9 cellular contexts compared by ENCODE assay signal in the genomic region with DNA sequence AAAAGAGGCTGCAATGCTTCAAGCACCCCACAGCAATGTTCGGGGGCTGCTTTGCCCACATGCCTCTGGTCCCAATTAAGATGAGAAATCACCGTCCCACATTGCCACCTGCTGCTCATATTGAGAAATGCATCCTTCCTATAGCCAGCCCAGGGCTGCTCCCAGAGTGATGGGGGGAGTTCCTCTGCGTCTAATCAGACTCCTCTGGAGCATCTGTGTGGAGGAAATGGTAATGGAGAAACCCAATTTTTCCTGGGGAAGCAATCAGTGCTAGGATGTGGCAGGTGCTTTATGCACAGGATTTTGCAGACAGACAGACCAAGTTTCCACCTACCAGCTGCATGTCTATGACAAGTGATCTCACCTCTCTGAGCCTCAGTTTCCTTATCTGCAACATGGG. TPM values are rescaled to one million over a fixed set of nuclear protein-coding genes. Genes with fewer than 3 reads are reported as not detected.
A peak's percentile ranks its signal among the peaks of the same experiment; 100 is the strongest.
DNase-seq lines count a peak whose midpoint lies in the region; ATAC-seq and TF ChIP-seq lines count a peak whose summit lies in the region.
"Had no signal": no experiment of that assay in that cellular context is flagged by ENCODE, and none has a peak within 500 bp of the region (broad histone marks: within the 10 kb centered on the region; RNA-seq: fewer than 3 reads in every experiment).

No MANE protein-coding gene starts in this region.

- H3K27me3 ChIP-seq in DOHH2 (ENCODE audit: control insufficient read depth, low read length) = peaks cover 4% of the 10 kb centered on the region; the same call in 1 of the 2 replicates
- H3K27me3 ChIP-seq in tibial nerve = no peaks in the 10 kb centered on the region

- ATAC-seq in activated T-cell treated with anti-CD3 and anti-CD28 coated beads, Interleukin-2, amount 50 U/mL, for 4 hours = peak; percentile 68 to 71
- no peak for ATAC-seq in omental fat pad (ENCODE audit: low FRiP score)
- no peak for ATAC-seq in HG02763 (IDR thresholded peaks at IDR 0.05; ENCODE audit: unreplicated experiment)

- TF ChIP-seq POLR2A in tibial nerve (IDR thresholded peaks at IDR 0.05) = no peak

- 0 out of 2 replicates have a peak overlapping the region, but pooled peaks have one; percentile 1 for H3K4me2 ChIP-seq in DOHH2 (ENCODE audit: low read length)

- no peaks in the 10 kb centered on the region for H3K9me3 Mint-ChIP-seq in activated T-cell treated with anti-CD3 and anti-CD28 coated beads, Interleukin-2, amount 50 U/mL, for 4 hours
- H3K9me3 Mint-ChIP-seq: dendritic cell treated with granulocyte-macrophage colony-stimulating factor and Interleukin-4, amounts not matched to agents 40 ng/mL and 50 ng/mL, for 4 days had no signal

- no peaks in the 10 kb centered on the region for H3K36me3 Mint-ChIP-seq in activated T-cell treated with anti-CD3 and anti-CD28 coated beads, Interleukin-2, amount 50 U/mL, for 4 hours (ENCODE audit: insufficient read depth)

- TF ChIP-seq RAD21 in Ishikawa (IDR thresholded peaks at IDR 0.05; ENCODE audit: low read depth) = peak; percentile 76

- H3K36me3 ChIP-seq in DOHH2 (ENCODE audit: control insufficient read depth, low read length) (no peaks in the 10 kb centered on the region), tibial nerve (peaks cover 0 to 12% (median 0%) of the 10 kb centered on the region in 3 donors)

- H3K79me2 ChIP-seq in DOHH2 (ENCODE audit: control insufficient read depth, low read length) = no peaks in the 10 kb centered on the region

- no peaks in the 10 kb centered on the region for H3F3A ChIP-seq in DOHH2 (ENCODE audit: control insufficient read depth, insufficient read depth)

- H3K27me3 Mint-ChIP-seq in activated T-cell treated with anti-CD3 and anti-CD28 coated beads, Interleukin-2, amount 50 U/mL, for 4 hours (ENCODE audit: low read depth) = peaks cover 3% of the 10 kb centered on the region

- H3K4me1 Mint-ChIP-seq in activated T-cell treated with anti-CD3 and anti-CD28 coated beads, Interleukin-2, amount 50 U/mL, for 4 hours (ENCODE audit: low read depth) = peaks cover 19% of the 10 kb centered on the region

- no peaks in the 10 kb centered on the region for H3K9me2 ChIP-seq in DOHH2 (replicated peaks; ENCODE audit: control insufficient read depth, low read length)

- TF ChIP-seq EP300 in Ishikawa (IDR thresholded peaks at IDR 0.05; ENCODE audit: borderline replicate concordance) (no peak), tibial nerve (IDR thresholded peaks at IDR 0.05) (no peak)

- H3K9me3 ChIP-seq in DOHH2 (ENCODE audit: control insufficient read depth, insufficient read depth, low read length) (no peaks in the 10 kb centered on the region), tibial nerve (peaks cover 0 to 5% (median 0%) of the 10 kb centered on the region in 4 donors)

- H4K20me1 ChIP-seq in DOHH2 (ENCODE audit: control insufficient read depth, insufficient read depth, low read depth, low read length) = no peaks in the 10 kb centered on the region

- peak; percentile 89 for TF ChIP-seq CTCF in DOHH2 (IDR thresholded peaks at IDR 0.05; ENCODE audit: low read depth, low read length, poor library complexity, severe bottlenecking)
- peak in 1 of 3 donors; percentile 4 for TF ChIP-seq CTCF in omental fat pad (IDR thresholded peaks at IDR 0.05)
- TF ChIP-seq CTCF in tibial nerve (IDR thresholded peaks at IDR 0.05) = peak; percentile 71 to 88 (median 77)

- no peak overlapping the region for H3K4me3 Mint-ChIP-seq in activated T-cell treated with anti-CD3 and anti-CD28 coated beads, Interleukin-2, amount 50 U/mL, for 4 hours
- H3K4me3 Mint-ChIP-seq: dendritic cell treated with granulocyte-macrophage colony-stimulating factor and Interleukin-4, amounts not matched to agents 40 ng/mL and 50 ng/mL, for 4 days had no signal

- 0 to 3% methylated on average over 3 of the region's 3 CpGs for WGBS in tibial nerve, 2 donors

- H3K4me1 ChIP-seq in DOHH2 (ENCODE audit: control insufficient read depth, low read length) (peaks cover 8% of the 10 kb centered on the region), tibial nerve (no peaks in the 10 kb centered on the region)

- H3K27ac ChIP-seq in DOHH2 (ENCODE audit: low read depth, low read length) (no peak overlapping the region), tibial nerve (no peak overlapping the region)

- H3K4me3 ChIP-seq in DOHH2 (ENCODE audit: low read length) (no peak overlapping the region), tibial nerve (no peak overlapping the region)

- DNase-seq in OCI-M2 (lab: John Stamatoyannopoulos, UW; ENCODE audit: unreplicated experiment) (peak; percentile 58), fibroblast of peridontal ligament (ENCODE audit: extremely low read depth) (peak; percentile 66), omental fat pad (ENCODE audit: low spot score) (peak; percentile 59), tibial nerve (ENCODE audit: low spot score in 2 of 2) (peak in 1 of 2 donors; percentile 80)
- DNase-seq in activated T-cell treated with anti-CD3 and anti-CD28 coated beads, Interleukin-2, amount 50 U/mL, for 4 hours = peak; percentile 39

TF ChIP-seq in Ishikawa, 13 proteins besides CTCF, POLR2A, EP300 and RAD21:
- TF ChIP-seq, protein P1, sequence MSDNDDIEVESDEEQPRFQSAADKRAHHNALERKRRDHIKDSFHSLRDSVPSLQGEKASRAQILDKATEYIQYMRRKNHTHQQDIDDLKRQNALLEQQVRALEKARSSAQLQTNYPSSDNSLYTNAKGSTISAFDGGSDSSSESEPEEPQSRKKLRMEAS (IDR thresholded peaks at IDR 0.05) = no peak
- TF ChIP-seq EGR1 (IDR thresholded peaks at IDR 0.05) = no peak
- TF ChIP-seq, protein P2, sequence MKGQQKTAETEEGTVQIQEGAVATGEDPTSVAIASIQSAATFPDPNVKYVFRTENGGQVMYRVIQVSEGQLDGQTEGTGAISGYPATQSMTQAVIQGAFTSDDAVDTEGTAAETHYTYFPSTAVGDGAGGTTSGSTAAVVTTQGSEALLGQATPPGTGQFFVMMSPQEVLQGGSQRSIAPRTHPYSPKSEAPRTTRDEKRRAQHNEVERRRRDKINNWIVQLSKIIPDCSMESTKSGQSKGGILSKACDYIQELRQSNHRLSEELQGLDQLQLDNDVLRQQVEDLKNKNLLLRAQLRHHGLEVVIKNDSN (IDR thresholded peaks at IDR 0.05) = no peak
- no peak for TF ChIP-seq TCF12 (IDR thresholded peaks at IDR 0.05; ENCODE audit: low read depth)
- no peak for TF ChIP-seq ZBTB7A (IDR thresholded peaks at IDR 0.05; ENCODE audit: low read depth)
- no peak for TF ChIP-seq TEAD4 (IDR thresholded peaks at IDR 0.05)
- TF ChIP-seq FOXM1 (IDR thresholded peaks at IDR 0.05; ENCODE audit: borderline replicate concordance, low read depth) = no peak
- TF ChIP-seq CEBPB (IDR thresholded peaks at IDR 0.05) = no peak
- TF ChIP-seq NFIC (IDR thresholded peaks at IDR 0.05) = no peak
- TF ChIP-seq TAF1 (IDR thresholded peaks at IDR 0.05; ENCODE audit: low read depth) = no peak
- no peak for TF ChIP-seq YY1 (IDR thresholded peaks at IDR 0.05; ENCODE audit: low read depth)
- no peak for TF ChIP-seq CREB1 (IDR thresholded peaks at IDR 0.05; ENCODE audit: low read depth)
- TF ChIP-seq, protein P3, sequence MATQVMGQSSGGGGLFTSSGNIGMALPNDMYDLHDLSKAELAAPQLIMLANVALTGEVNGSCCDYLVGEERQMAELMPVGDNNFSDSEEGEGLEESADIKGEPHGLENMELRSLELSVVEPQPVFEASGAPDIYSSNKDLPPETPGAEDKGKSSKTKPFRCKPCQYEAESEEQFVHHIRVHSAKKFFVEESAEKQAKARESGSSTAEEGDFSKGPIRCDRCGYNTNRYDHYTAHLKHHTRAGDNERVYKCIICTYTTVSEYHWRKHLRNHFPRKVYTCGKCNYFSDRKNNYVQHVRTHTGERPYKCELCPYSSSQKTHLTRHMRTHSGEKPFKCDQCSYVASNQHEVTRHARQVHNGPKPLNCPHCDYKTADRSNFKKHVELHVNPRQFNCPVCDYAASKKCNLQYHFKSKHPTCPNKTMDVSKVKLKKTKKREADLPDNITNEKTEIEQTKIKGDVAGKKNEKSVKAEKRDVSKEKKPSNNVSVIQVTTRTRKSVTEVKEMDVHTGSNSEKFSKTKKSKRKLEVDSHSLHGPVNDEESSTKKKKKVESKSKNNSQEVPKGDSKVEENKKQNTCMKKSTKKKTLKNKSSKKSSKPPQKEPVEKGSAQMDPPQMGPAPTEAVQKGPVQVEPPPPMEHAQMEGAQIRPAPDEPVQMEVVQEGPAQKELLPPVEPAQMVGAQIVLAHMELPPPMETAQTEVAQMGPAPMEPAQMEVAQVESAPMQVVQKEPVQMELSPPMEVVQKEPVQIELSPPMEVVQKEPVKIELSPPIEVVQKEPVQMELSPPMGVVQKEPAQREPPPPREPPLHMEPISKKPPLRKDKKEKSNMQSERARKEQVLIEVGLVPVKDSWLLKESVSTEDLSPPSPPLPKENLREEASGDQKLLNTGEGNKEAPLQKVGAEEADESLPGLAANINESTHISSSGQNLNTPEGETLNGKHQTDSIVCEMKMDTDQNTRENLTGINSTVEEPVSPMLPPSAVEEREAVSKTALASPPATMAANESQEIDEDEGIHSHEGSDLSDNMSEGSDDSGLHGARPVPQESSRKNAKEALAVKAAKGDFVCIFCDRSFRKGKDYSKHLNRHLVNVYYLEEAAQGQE (IDR thresholded peaks at IDR 0.05; ENCODE audit: low read depth) = no peak

RNA-seq across cellular contexts. Expression of a gene that starts 33.6 kb away (rescaled TPM):
- 1 to 10 TPM; 1.6 to 2.4 (median 2.1) TPM for total RNA-seq in activated T-cell treated with anti-CD3 and anti-CD28 coated beads, Interleukin-2, amount 50 U/mL, for 4 hours
- 100 to 1,000 TPM in 3 of 4 donors, 10 to 100 TPM in 1; 77.7 to 229 (median 113) TPM for total RNA-seq in omental fat pad
- 10 to 100 TPM; 31.5 to 92.4 (median 47.5) TPM for total RNA-seq in tibial nerve

RNA-seq across cellular contexts. Expression of a gene that starts 51.8 kb away (rescaled TPM):
- under 1 TPM in 2 of 3 donors, not detected in 1; 0.05 TPM for total RNA-seq in activated T-cell treated with anti-CD3 and anti-CD28 coated beads, Interleukin-2, amount 50 U/mL, for 4 hours
- total RNA-seq in omental fat pad = 10 to 100 TPM; 15.0 to 34.4 (median 22.9) TPM
- total RNA-seq in tibial nerve = 10 to 100 TPM in 1 of 4 donors, 1 to 10 TPM in 3; 3.9 to 11.7 (median 6.7) TPM

Comparison
In these comparisons a context has a peak if more than half of its experiments do, and no peak if none do; other contexts are left out.
1. ATAC-seq: peak in activated T-cell treated with anti-CD3 and anti-CD28 coated beads, Interleukin-2, amount 50 U/mL, for 4 hours (2 of 2); none in omental fat pad (single experiment) and HG02763 (single experiment).
2. RNA of a gene that starts 33.6 kb away (total RNA-seq): 77.7 to 229 TPM in omental fat pad and 31.5 to 92.4 TPM in tibial nerve; 1.6 to 2.4 TPM in activated T-cell treated with anti-CD3 and anti-CD28 coated beads, Interleukin-2, amount 50 U/mL, for 4 hours; every median in the first group is over 4 times any median in the second.
3. RNA of a gene that starts 51.8 kb away (total RNA-seq): 15.0 to 34.4 TPM in omental fat pad and 3.9 to 11.7 TPM in tibial nerve; 0.05 TPM in activated T-cell treated with anti-CD3 and anti-CD28 coated beads, Interleukin-2, amount 50 U/mL, for 4 hours; every median in the first group is over 4 times any median in the second.